22 cellular contexts compared by ENCODE assay signal in the genomic region with DNA sequence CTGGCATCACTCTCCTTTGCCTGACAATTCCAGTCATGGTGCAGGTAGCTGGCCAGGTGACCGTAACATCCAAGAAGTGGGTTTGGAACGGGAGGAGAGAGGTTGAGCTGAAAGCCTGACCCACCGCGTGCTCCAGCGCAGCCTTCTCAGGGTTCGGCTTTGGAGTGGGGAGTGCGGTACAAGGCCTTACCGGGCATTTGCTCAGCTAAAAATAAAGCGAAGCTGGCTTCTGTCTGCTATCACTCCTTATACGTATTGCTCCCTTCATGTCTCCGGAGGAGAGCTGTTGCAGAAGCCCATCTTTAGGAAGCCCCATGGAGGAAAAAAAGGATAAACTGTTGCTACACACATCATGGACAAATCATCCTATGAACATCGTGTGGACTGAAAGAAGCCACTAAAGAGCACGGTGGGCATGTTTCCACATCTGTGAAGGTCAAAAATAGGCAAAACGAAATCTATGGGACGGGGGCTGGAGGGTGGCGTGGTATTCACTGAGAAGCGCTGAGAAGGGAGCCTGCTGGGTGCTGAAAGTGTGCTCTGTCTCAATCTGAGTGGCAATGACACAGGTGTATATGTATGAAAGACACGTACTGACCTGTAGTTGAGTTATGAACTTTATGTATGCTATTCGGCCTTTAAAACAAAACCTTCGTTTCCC. TPM values are rescaled to one million over a fixed set of nuclear protein-coding genes. Genes with fewer than 3 reads are reported as not detected.
DNase-seq lines count a peak whose midpoint lies in the region; ATAC-seq, FAIRE-seq and TF ChIP-seq lines count a peak whose summit lies in the region.
"Had no signal": no experiment of that assay in that cellular context is flagged by ENCODE, and none has a peak within 500 bp of the region (broad histone marks: within the 10 kb centered on the region; RNA-seq: fewer than 3 reads in every experiment).

No MANE protein-coding gene starts in this region.

- CTCF ChIA-PET in activated naive CD4-positive, alpha-beta T cell treated with anti-CD3 and anti-CD28 coated beads, Interleukin-2, amount 10 ng/mL, durations not matched to agents 7 days and 5 days (lab: Charles Lee): no interaction called here
- CTCF ChIA-PET in CD4-positive, alpha-beta memory T cell (lab: Charles Lee; ENCODE audit: partially characterized antibody): interaction anchor here (1.3 kb wide), 1 partner anchor 56 kb away, joined by 3 read pairs; no protein-coding TSS in a partner anchor

- TF ChIP-seq POLR2A in GM12891 (IDR thresholded peaks at IDR 0.05; ENCODE audit: low read depth, low read length) (no peak), heart left ventricle (IDR thresholded peaks at IDR 0.05) (no peak)

- no peak overlapping the region for H3K4me3 Mint-ChIP-seq in activated naive CD4-positive, alpha-beta T cell treated with anti-CD3 and anti-CD28 coated beads, Interleukin-2, amount 10 ng/mL, durations not matched to agents 7 days and 5 days
- H3K4me3 Mint-ChIP-seq in CD4-positive, alpha-beta memory T cell: peak overlapping the region in 4 of 8 donors; percentile 4 to 47 (median 10)
- H3K4me3 Mint-ChIP-seq: CD4-positive, alpha-beta T cell had no signal

- H3K36me3 ChIP-seq in heart left ventricle (no peaks in the 10 kb centered on the region), neutrophil (no peaks in the 10 kb centered on the region), SJCRH30 (no peaks in the 10 kb centered on the region)
- no peaks in the 10 kb centered on the region for H3K36me3 ChIP-seq in CD4-positive, alpha-beta memory T cell (ENCODE audit: insufficient read depth, low read length)

- ATAC-seq in heart left ventricle: peak; percentile 63 to 91 (median 84)

- intact Hi-C loops in heart left ventricle (cut with DNase I) (no loop called here), posterior cingulate gyrus (cut with DNase I) (no loop called here)
- intact Hi-C loops in CD4-positive, alpha-beta memory T cell (cut with micrococcal nuclease): loop anchor here (5.0 kb wide), 1 partner anchor 57 kb away; the partner anchor contains the start of gene TAB2

- TF ChIP-seq CTCF in heart left ventricle (IDR thresholded peaks at IDR 0.05) (no peak), neutrophil (IDR thresholded peaks at IDR 0.05) (no peak)

- no peaks in the 10 kb centered on the region for H3K36me3 Mint-ChIP-seq in activated naive CD4-positive, alpha-beta T cell treated with anti-CD3 and anti-CD28 coated beads, Interleukin-2, amount 10 ng/mL, durations not matched to agents 7 days and 5 days
- no peaks in the 10 kb centered on the region for H3K36me3 Mint-ChIP-seq in CD4-positive, alpha-beta memory T cell

- POLR2A ChIA-PET in CD4-positive, alpha-beta memory T cell (lab: Charles Lee; ENCODE audit: partially characterized antibody): interaction anchor here (1.0 to 2.9 kb wide), 2 partner anchors 11 to 57 kb away, joined by 4 to 10 read pairs; partner anchors contain the start of gene TAB2

- no peak for DNase-seq in activated naive CD4-positive, alpha-beta T cell treated with anti-CD3 and anti-CD28 coated beads, Interleukin-2, amount 10 ng/mL, durations not matched to agents 7 days and 5 days
- DNase-seq in activated naive CD4-positive, alpha-beta T cell treated with anti-CD3 and anti-CD28 coated beads, Interleukin-2, amount 50 U/mL, for 16 hours: no peak
- DNase-seq in GM12891 (ENCODE audit: insufficient read length, low spot score) (no peak), heart left ventricle (peak in 1 of 5 donors; percentile 34), posterior cingulate gyrus (no peak), SJCRH30 (no peak)
- DNase-seq in CD4-positive, alpha-beta memory T cell: no peak
- DNase-seq: 8988T; CD4-positive, alpha-beta T cell; DMS153; GDM1; GM23248; HCEC 1CT; Karpas-422; NCI-H1417 treated with DMSO at 0.1 percent for 48 hours; NCI-H187 treated with DMSO at 0.1 percent for 48 hours; NCI-H226; NCI-H524; NCI-H82 had no signal

- H3K27ac ChIP-seq in heart left ventricle: peak overlapping the region in 1 of 12 donors; percentile 84
- H3K27ac ChIP-seq in neutrophil: peak overlapping the region; percentile 57
- H3K27ac ChIP-seq in SJCRH30: no peak overlapping the region
- no peak overlapping the region for H3K27ac ChIP-seq in CD4-positive, alpha-beta memory T cell (ENCODE audit: low read depth, low read length)
- H3K27ac ChIP-seq: GM23248, HL-60 had no signal

- FAIRE-seq in GM12891 (lab: Jason Lieb, UNC): peak; percentile 71
- FAIRE-seq: GM19239 had no signal

- H3K27me3 ChIP-seq in heart left ventricle (no peaks in the 10 kb centered on the region), neutrophil (no peaks in the 10 kb centered on the region), SJCRH30 (no peaks in the 10 kb centered on the region; the same call in 1 of the 2 replicates)
- no peaks in the 10 kb centered on the region for H3K27me3 ChIP-seq in CD4-positive, alpha-beta memory T cell (ENCODE audit: insufficient read depth, low read length)

- H3K4me1 Mint-ChIP-seq in activated naive CD4-positive, alpha-beta T cell treated with anti-CD3 and anti-CD28 coated beads, Interleukin-2, amount 10 ng/mL, durations not matched to agents 7 days and 5 days: peaks cover 53% of the 10 kb centered on the region
- H3K4me1 Mint-ChIP-seq in CD4-positive, alpha-beta memory T cell: peaks cover 17 to 42% (median 26%) of the 10 kb centered on the region in 4 donors

- H3K9me3 Mint-ChIP-seq in activated naive CD4-positive, alpha-beta T cell treated with anti-CD3 and anti-CD28 coated beads, Interleukin-2, amount 10 ng/mL, durations not matched to agents 7 days and 5 days: no peaks in the 10 kb centered on the region
- H3K9me3 Mint-ChIP-seq in CD4-positive, alpha-beta memory T cell: no peaks in the 10 kb centered on the region
- H3K9me3 Mint-ChIP-seq: CD4-positive, alpha-beta T cell had no signal

- H3K9me3 ChIP-seq in heart left ventricle (no peaks in the 10 kb centered on the region), neutrophil (no peaks in the 10 kb centered on the region), SJCRH30 (replicated peaks) (no peaks in the 10 kb centered on the region)
- no peaks in the 10 kb centered on the region for H3K9me3 ChIP-seq in CD4-positive, alpha-beta memory T cell (ENCODE audit: control insufficient read depth in 1 of 2, low read length in 2 of 2)

- WGBS in heart left ventricle, 4 donors: 66 to 75% (median 69%) methylated on average over 20 of the region's 20 CpGs

- H3K4me1 ChIP-seq in heart left ventricle: peaks cover 0 to 37% (median 2%) of the 10 kb centered on the region in 12 donors
- H3K4me1 ChIP-seq in neutrophil (ENCODE audit: control insufficient read depth in 1 of 2, insufficient read depth in 1 of 2, low read depth in 1 of 2, low read length in 1 of 2): peaks cover 17 to 26% of the 10 kb centered on the region in 2 experiments
- no peaks in the 10 kb centered on the region for H3K4me1 ChIP-seq in SJCRH30
- peaks cover 37% of the 10 kb centered on the region for H3K4me1 ChIP-seq in CD4-positive, alpha-beta memory T cell (ENCODE audit: insufficient read depth, low read length)

- H3K27me3 Mint-ChIP-seq in activated naive CD4-positive, alpha-beta T cell treated with anti-CD3 and anti-CD28 coated beads, Interleukin-2, amount 10 ng/mL, durations not matched to agents 7 days and 5 days: no peaks in the 10 kb centered on the region
- no peaks in the 10 kb centered on the region for H3K27me3 Mint-ChIP-seq in CD4-positive, alpha-beta memory T cell
- H3K27me3 Mint-ChIP-seq: CD4-positive, alpha-beta T cell had no signal

- peak overlapping the region; percentile 72 for H3K27ac Mint-ChIP-seq in activated naive CD4-positive, alpha-beta T cell treated with anti-CD3 and anti-CD28 coated beads, Interleukin-2, amount 10 ng/mL, durations not matched to agents 7 days and 5 days
- no peak overlapping the region for H3K27ac Mint-ChIP-seq in CD4-positive, alpha-beta memory T cell

- H3K4me3 ChIP-seq in heart left ventricle (no peak overlapping the region), neutrophil (ENCODE audit: low read depth in 1 of 2, low read length in 1 of 2) (no peak overlapping the region), SJCRH30 (no peak overlapping the region)
- no peak overlapping the region for H3K4me3 ChIP-seq in CD4-positive, alpha-beta memory T cell (ENCODE audit: low read length in 2 of 2)
- H3K4me3 ChIP-seq: GM23248 had no signal

TF ChIP-seq in GM12891, 5 proteins besides CTCF, POLR2A, EP300 and RAD21:
- no peak for TF ChIP-seq SPI1 (IDR thresholded peaks at IDR 0.05; ENCODE audit: low read depth, low read length)
- no peak for TF ChIP-seq POU2F2 (IDR thresholded peaks at IDR 0.05; ENCODE audit: low read depth, low read length)
- no peak for TF ChIP-seq POLR2AphosphoS5 (IDR thresholded peaks at IDR 0.05; ENCODE audit: low read depth, low read length)
- TF ChIP-seq TAF1 (IDR thresholded peaks at IDR 0.05; ENCODE audit: low read depth, low read length): no peak
- no peak for TF ChIP-seq PAX5 (IDR thresholded peaks at IDR 0.05; ENCODE audit: insufficient read depth, low read length, severe bottlenecking)

RNA-seq across cellular contexts. Expression of gene TAB2, which starts 57.2 kb away (rescaled TPM):
- 17.2 TPM for polyA plus RNA-seq in GM12891 (2012; ENCODE audit: low read depth, missing spikeins)
- 10 to 100 TPM; 49.0 to 95.5 (median 55.5) TPM for total RNA-seq in heart left ventricle
- 10 to 100 TPM; 19.1 to 52.8 TPM for polyA plus RNA-seq in heart left ventricle
- 33.8 and 37.6 TPM in 2 replicates for total RNA-seq in SJCRH30 (2014; rRNA removed; shearing (Covaris generic))
- 100 to 1,000 TPM; 108 to 116 TPM for total RNA-seq in CD4-positive, alpha-beta memory T cell
- 10 to 100 TPM; 27.0 to 28.9 TPM for polyA plus RNA-seq in CD4-positive, alpha-beta memory T cell
